Comparison of ENCODE assay signal across 11 cellular contexts in genomic region chr3:170258105-170258487, GRCh38. TPM values are rescaled to one million over a fixed set of nuclear protein-coding genes. Genes with fewer than 3 reads are reported as not detected.
DNase-seq lines count a peak whose midpoint lies in the region; ATAC-seq and TF ChIP-seq lines count a peak whose summit lies in the region.
"Had no signal": no experiment of that assay in that cellular context is flagged by ENCODE, and none has a peak within 500 bp of the region (broad histone marks: within the 10 kb centered on the region; RNA-seq: fewer than 3 reads in every experiment).

No MANE protein-coding gene starts in this region.

- intact Hi-C loops in testis (cut with DNase I; ENCODE audit: low total_unique reads) = no loop called here

- peak overlapping the region; percentile 89 to 95 for H3K27ac Mint-ChIP-seq in activated naive CD4-positive, alpha-beta T cell treated with anti-CD3 and anti-CD28 coated beads, Interleukin-2, amount 50 U/mL, for 72 hours
- H3K27ac Mint-ChIP-seq in activated T-helper 17 cell treated with anti-CD3 and anti-CD28 coated beads, Interleukin-2, amount 50 U/mL, for 72 hours = peak overlapping the region; percentile 61

- DNase-seq in activated naive CD4-positive, alpha-beta T cell treated with anti-CD3 and anti-CD28 coated beads, Interleukin-2, amount 50 U/mL, for 72 hours (ENCODE audit: low spot score in 2 of 2) = peak in 1 of 2 donors; percentile 14
- DNase-seq in activated naive CD4-positive, alpha-beta T cell (lab: John Stamatoyannopoulos, UW) = no peak
- DNase-seq in testis (no peak), kidney tubule cell (ENCODE audit: low spot score) (no peak), AML-193 (lab: John Stamatoyannopoulos, UW) (no peak)
- DNase-seq: H7, NCI-H526 treated with DMSO at 0.1 percent for 48 hours had no signal

- TF ChIP-seq POLR2A in testis (IDR thresholded peaks at IDR 0.05) = no peak

- H3K36me3 ChIP-seq in testis (ENCODE audit: low read depth, missing control alignments) = no peaks in the 10 kb centered on the region

- H3K27me3 ChIP-seq in testis = no peaks in the 10 kb centered on the region

- H3K9me3 ChIP-seq in testis = no peaks in the 10 kb centered on the region

- no peak for TF ChIP-seq CTCF in testis (IDR thresholded peaks at IDR 0.05)

- H3K4me3 Mint-ChIP-seq in activated T-helper 17 cell treated with anti-CD3 and anti-CD28 coated beads, Interleukin-2, amount 50 U/mL, for 72 hours = peak overlapping the region; percentile 56

- H3K36me3 Mint-ChIP-seq in activated naive CD4-positive, alpha-beta T cell treated with anti-CD3 and anti-CD28 coated beads, Interleukin-2, amount 50 U/mL, for 72 hours = peaks cover 19 to 38% of the 10 kb centered on the region in 2 donors
- H3K36me3 Mint-ChIP-seq in activated T-helper 17 cell treated with anti-CD3 and anti-CD28 coated beads, Interleukin-2, amount 50 U/mL, for 72 hours (ENCODE audit: low read depth) = peaks cover 62% of the 10 kb centered on the region

- peaks cover 6% of the 10 kb centered on the region for H3K4me1 ChIP-seq in testis

- 90 to 92% methylated on average over 3 of the region's 3 CpGs for WGBS in testis, 2 donors

- ATAC-seq in activated naive CD4-positive, alpha-beta T cell treated with anti-CD3 and anti-CD28 coated beads, Interleukin-2, amount 50 U/mL, for 72 hours = peak; percentile 49 to 52
- ATAC-seq in HG03097 (IDR thresholded peaks at IDR 0.05; ENCODE audit: low FRiP score, unreplicated experiment) = peak; percentile 13
- peak; percentile 35 for ATAC-seq in activated T-helper 17 cell treated with anti-CD3 and anti-CD28 coated beads, Interleukin-2, amount 50 U/mL, for 72 hours (replicated peaks)
- ATAC-seq in GM21381 (IDR thresholded peaks at IDR 0.05; ENCODE audit: unreplicated experiment) = no peak

- H3K27ac ChIP-seq in testis = peak overlapping the region; percentile 36 to 57

- H3K4me3 ChIP-seq in testis = no peak overlapping the region

- peaks cover 6 to 10% of the 10 kb centered on the region in 2 donors for H3K9me3 Mint-ChIP-seq in activated naive CD4-positive, alpha-beta T cell treated with anti-CD3 and anti-CD28 coated beads, Interleukin-2, amount 50 U/mL, for 72 hours
- no peaks in the 10 kb centered on the region for H3K9me3 Mint-ChIP-seq in activated T-helper 17 cell treated with anti-CD3 and anti-CD28 coated beads, Interleukin-2, amount 50 U/mL, for 72 hours

- H3K4me1 Mint-ChIP-seq in activated T-helper 17 cell treated with anti-CD3 and anti-CD28 coated beads, Interleukin-2, amount 50 U/mL, for 72 hours = peaks cover 29% of the 10 kb centered on the region

- H3K27me3 Mint-ChIP-seq in activated T-helper 17 cell treated with anti-CD3 and anti-CD28 coated beads, Interleukin-2, amount 50 U/mL, for 72 hours = no peaks in the 10 kb centered on the region
- H3K27me3 Mint-ChIP-seq: IgD-negative memory B cell had no signal

RNA-seq across cellular contexts. Expression of gene PRKCI, which starts 35.9 kb away (rescaled TPM):
- 10 to 100 TPM; 24.5 to 34.0 TPM for total RNA-seq in activated naive CD4-positive, alpha-beta T cell treated with anti-CD3 and anti-CD28 coated beads, Interleukin-2, amount 50 U/mL, for 72 hours
- total RNA-seq in activated T-helper 17 cell treated with anti-CD3 and anti-CD28 coated beads, Interleukin-2, amount 50 U/mL, for 72 hours = 10 to 100 TPM; 21.3 to 27.1 TPM
- total RNA-seq in testis = 100 to 1,000 TPM in 1 of 2 donors, 10 to 100 TPM in 1; 96.5 to 100 TPM
- 25.6 TPM for polyA plus RNA-seq in testis (ENCODE audit: insufficient read depth, low read depth, low replicate concordance)
